Comparison of ENCODE assay signal across 18 cellular contexts in genomic region chr22:42452456-42452855, GRCh38. TPM values are rescaled to one million over a fixed set of nuclear protein-coding genes. Genes with fewer than 3 reads are reported as not detected.
DNase-seq lines count a peak whose midpoint lies in the region; ATAC-seq and TF ChIP-seq lines count a peak whose summit lies in the region.
"Had no signal": no experiment of that assay in that cellular context is flagged by ENCODE, and none has a peak within 500 bp of the region (broad histone marks: within the 10 kb centered on the region; RNA-seq: fewer than 3 reads in every experiment).

No MANE protein-coding gene starts in this region.

- H2AFZ ChIP-seq in osteoblast (ENCODE audit: low read length) (no peak overlapping the region), Karpas-422 (ENCODE audit: low read length) (no peak overlapping the region)
- H2AFZ ChIP-seq: GM23338 had no signal

- peak overlapping the region; percentile 54; the same call in 1 of the 2 replicates for H3K27ac ChIP-seq in BLaER1
- H3K27ac ChIP-seq in osteoblast (ENCODE audit: low read depth, low read length): no peak overlapping the region
- H3K27ac ChIP-seq in Karpas-422 (ENCODE audit: low read length): no peak overlapping the region
- H3K27ac ChIP-seq: A549 had no signal

- H3K9me3 ChIP-seq in BLaER1: peaks cover 4% of the 10 kb centered on the region; the same call in 1 of the 2 replicates
- H3K9me3 ChIP-seq in osteoblast (ENCODE audit: low read depth, low read length): no peaks in the 10 kb centered on the region
- H3K9me3 ChIP-seq in Karpas-422 (ENCODE audit: low read length): no peaks in the 10 kb centered on the region
- H3K9me3 ChIP-seq: A549, HAP-1 had no signal

- DNase-seq in left kidney (ENCODE audit: low read depth, low spot score) (peak; percentile 61), osteoblast (ENCODE audit: insufficient read length, low spot score, missing footprints) (peak; percentile 62), H7 (no peak), Karpas-422 (no peak)
- DNase-seq: 8988T; ACHN; CD4-positive, alpha-beta T cell; CD8-positive, alpha-beta memory T cell; DMS53; DMS79 treated with DMSO at 0.1 percent for 48 hours; GF-D8 had no signal

- H3K4me1 ChIP-seq in BLaER1: peaks cover 19% of the 10 kb centered on the region
- H3K4me1 ChIP-seq in osteoblast (ENCODE audit: insufficient read depth, low read length): no peaks in the 10 kb centered on the region
- no peaks in the 10 kb centered on the region for H3K4me1 ChIP-seq in Karpas-422 (ENCODE audit: low read length)
- H3K4me1 ChIP-seq: A549, HAP-1 had no signal

- H3K4me2 ChIP-seq in BLaER1 (peak overlapping the region; percentile 24), osteoblast (ENCODE audit: insufficient read depth, low read length) (no peak overlapping the region), Karpas-422 (ENCODE audit: low read depth, low read length, poor library complexity, severe bottlenecking) (no peak overlapping the region)
- H3K4me2 ChIP-seq: A549, GM23338 had no signal

- H3K9me2 ChIP-seq in Karpas-422 (replicated peaks; ENCODE audit: insufficient read depth, low read length): no peaks in the 10 kb centered on the region

- H3K4me3 ChIP-seq in BLaER1: no peak overlapping the region
- no peak overlapping the region for H3K4me3 ChIP-seq in osteoblast (ENCODE audit: insufficient read depth, low read length)
- H3K4me3 ChIP-seq in H7 (ENCODE audit: insufficient read depth, low read depth, low read length): no peak overlapping the region
- H3K4me3 ChIP-seq in Karpas-422 (ENCODE audit: low read length): no peak overlapping the region
- H3K4me3 ChIP-seq: A549, GM23338, HAP-1 had no signal

- H3K27me3 ChIP-seq in BLaER1 (no peaks in the 10 kb centered on the region), osteoblast (ENCODE audit: insufficient read depth, low read length) (peaks cover 6% of the 10 kb centered on the region), H7 (ENCODE audit: control insufficient read depth, insufficient read depth, low read length) (no peaks in the 10 kb centered on the region), Karpas-422 (ENCODE audit: low read length) (no peaks in the 10 kb centered on the region)

- no peaks in the 10 kb centered on the region for H3K79me2 ChIP-seq in osteoblast (ENCODE audit: insufficient read depth, low read length)
- no peaks in the 10 kb centered on the region for H3K79me2 ChIP-seq in Karpas-422 (ENCODE audit: low read length)

- H4K20me1 ChIP-seq in BLaER1 (no peaks in the 10 kb centered on the region), osteoblast (ENCODE audit: insufficient read depth, low read length) (no peaks in the 10 kb centered on the region), Karpas-422 (ENCODE audit: insufficient read depth, low read depth, low read length) (no peaks in the 10 kb centered on the region)

- ATAC-seq in esophagus mucosa: peak; percentile 15
- ATAC-seq in HG03139 (IDR thresholded peaks at IDR 0.05; ENCODE audit: unreplicated experiment): no peak
- ATAC-seq: GM23338 had no signal

- no peak for TF ChIP-seq CTCF in osteoblast (IDR thresholded peaks at IDR 0.05; ENCODE audit: extremely low read depth, low read depth, low read length)

- H3K36me3 ChIP-seq in BLaER1 (no peaks in the 10 kb centered on the region), osteoblast (ENCODE audit: insufficient read depth, low read length) (no peaks in the 10 kb centered on the region), H7 (replicated peaks; ENCODE audit: control insufficient read depth, insufficient read depth, low read length) (no peaks in the 10 kb centered on the region), Karpas-422 (ENCODE audit: insufficient read depth, low read length) (no peaks in the 10 kb centered on the region)
- H3K36me3 ChIP-seq: HAP-1 had no signal

- H3K9ac ChIP-seq in BLaER1 (no peak overlapping the region), Karpas-422 (ENCODE audit: low read length) (no peak overlapping the region)

RNA-seq across cellular contexts. Expression of gene NFAM1, which starts 20.3 kb away (rescaled TPM):
- total RNA-seq in esophagus mucosa: 0.88 TPM
- under 0.01 TPM in 2 replicates for total RNA-seq in osteoblast
- 0.48 and 0.69 TPM in 2 replicates for total RNA-seq in H7 (2014; rRNA removed; shearing (Covaris generic))
- total RNA-seq in Karpas-422 (2014; rRNA removed; shearing (Covaris generic); ENCODE audit: low replicate concordance): not detected in 2 replicates
- total RNA-seq: H4 had no signal

Comparison
In these comparisons a context has a peak if more than half of its experiments do, and no peak if none do; other contexts are left out.
1. DNase-seq: peak in left kidney (single experiment) and osteoblast (single experiment); none in H7 (single experiment) and Karpas-422 (single experiment).